ENCODE assay signal across 13 cellular contexts in the genomic region with DNA sequence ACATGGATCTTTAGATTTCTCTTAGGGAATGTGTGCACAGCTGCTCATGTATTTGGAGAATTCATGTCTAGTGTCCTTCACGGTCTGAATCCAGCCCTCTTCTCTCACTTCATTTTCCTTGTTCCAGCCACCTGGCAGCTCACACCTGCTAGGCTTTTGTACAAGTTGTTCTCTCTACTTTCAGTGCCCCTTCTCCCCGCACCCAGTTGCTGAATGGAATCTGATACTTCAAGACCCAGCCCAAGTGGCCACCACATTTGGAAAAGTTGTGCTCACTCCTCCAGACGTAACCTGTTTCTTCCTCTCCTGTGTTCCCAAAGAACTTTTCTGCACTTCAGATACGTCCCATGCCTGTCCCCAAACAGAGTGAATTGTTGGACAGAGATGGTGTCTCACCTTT.
DNase-seq lines count a peak whose midpoint lies in the region; ATAC-seq and TF ChIP-seq lines count a peak whose summit lies in the region.
"Had no signal": no experiment of that assay in that cellular context is flagged by ENCODE, and none has a peak within 500 bp of the region (broad histone marks: within the 10 kb centered on the region; RNA-seq: fewer than 3 reads in every experiment).

No MANE protein-coding gene starts in this region.

- TF ChIP-seq POLR2A in lower leg skin (IDR thresholded peaks at IDR 0.05): no peak

- TF ChIP-seq CTCF in lower leg skin (IDR thresholded peaks at IDR 0.05): no peak

- WGBS in lower leg skin, 2 donors: 89 to 97% methylated on average over 4 of the region's 4 CpGs

- intact Hi-C loops in lower leg skin (cut with DNase I; ENCODE audit: low total_unique reads): no loop called here

- ATAC-seq in HG03139 (IDR thresholded peaks at IDR 0.05; ENCODE audit: unreplicated experiment): no peak
- ATAC-seq: A549 had no signal

- DNase-seq in NCI-H2171 treated with DMSO at 0.1 percent for 48 hours (lab: John Stamatoyannopoulos, UW) (peak; percentile 21), NCI-H2171 (lab: John Stamatoyannopoulos, UW) (no peak), NCI-H345 (lab: John Stamatoyannopoulos, UW) (peak; percentile 63), SHP77 treated with DMSO at 0.1 percent for 48 hours (lab: John Stamatoyannopoulos, UW) (peak; percentile 38), H4 (ENCODE audit: low spot score) (no peak), lower leg skin (ENCODE audit: low spot score in 2 of 2) (no peak)
- DNase-seq: C1 segment of cervical spinal cord, H7, NCI-H1694 treated with DMSO at 0.1 percent for 48 hours, NCI-H2227 treated with DMSO at 0.1 percent for 48 hours had no signal

- H3K4me3 ChIP-seq in lower leg skin (ENCODE audit: low read depth, poor library complexity, severe bottlenecking): no peak overlapping the region
- H3K4me3 ChIP-seq: A549, SK-N-MC had no signal

Comparison
In these comparisons a context has a peak if more than half of its experiments do, and no peak if none do; other contexts are left out.
1. DNase-seq: peak in NCI-H2171 treated with DMSO at 0.1 percent for 48 hours (single experiment), NCI-H345 (single experiment) and SHP77 treated with DMSO at 0.1 percent for 48 hours (single experiment); none in NCI-H2171 (single experiment), H4 (single experiment) and lower leg skin (0 of 2).